14 cellular contexts compared by ENCODE assay signal in genomic region chr13:110305001-110305400, GRCh38. TPM values are rescaled to one million over a fixed set of nuclear protein-coding genes. Genes with fewer than 3 reads are reported as not detected.
DNase-seq lines count a peak whose midpoint lies in the region; ATAC-seq, FAIRE-seq and TF ChIP-seq lines count a peak whose summit lies in the region.
"Had no signal": no experiment of that assay in that cellular context is flagged by ENCODE, and none has a peak within 500 bp of the region (broad histone marks: within the 10 kb centered on the region; RNA-seq: fewer than 3 reads in every experiment).

No MANE protein-coding gene starts in this region.

- WGBS in SK-N-SH (ENCODE audit: low lambda C conversion rate) = 49% methylated on average over 4 of the region's 4 CpGs
- WGBS in esophagus squamous epithelium, 2 donors = 59 to 63% methylated on average over 4 of the region's 4 CpGs

- H3F3A ChIP-seq in SK-N-SH (replicated peaks; ENCODE audit: insufficient read depth) (peaks cover 8% of the 10 kb centered on the region), neural cell (ENCODE audit: insufficient read depth, low read length, poor library complexity, severe bottlenecking) (no peaks in the 10 kb centered on the region)

- no peak for TF ChIP-seq POLR2A in esophagus squamous epithelium (IDR thresholded peaks at IDR 0.05)

- CTCF ChIA-PET in SK-N-SH (lab: Yijun Ruan, JAX) = interaction anchor here (0.8 to 4.1 kb wide), 10 partner anchors 9 to 151 kb away, joined by 3 to 15 read pairs (median 4); no protein-coding TSS in a partner anchor

- peaks cover 45% of the 10 kb centered on the region for H3K4me1 Mint-ChIP-seq in type B pancreatic cell (ENCODE audit: unreplicated experiment)

- ATAC-seq in SK-N-SH treated with all-trans-retinoic acid at 6 μM for 48 hours (no peak), GM19328 (IDR thresholded peaks at IDR 0.05; ENCODE audit: unreplicated experiment) (no peak)

- H3K4me1 ChIP-seq in SK-N-SH (ENCODE audit: control insufficient read depth in 1 of 2, insufficient read depth in 2 of 2, low read depth in 1 of 2, low read length in 1 of 2) (peaks cover 39 to 40% of the 10 kb centered on the region in 2 experiments; a peak in 3 of 4 replicates), esophagus squamous epithelium (peaks cover 5 to 94% (median 14%) of the 10 kb centered on the region in 3 donors)

- intact Hi-C loops in esophagus squamous epithelium (cut with DNase I) = no loop called here

- H3K4me2 ChIP-seq in SK-N-SH (peak overlapping the region; percentile 98), neural cell (ENCODE audit: low read length) (no peak overlapping the region)

- H3K4me3 Mint-ChIP-seq in type B pancreatic cell = peak overlapping the region; percentile 82
- H3K4me3 Mint-ChIP-seq: activated naive CD4-positive, alpha-beta T cell treated with anti-CD3 and anti-CD28 coated beads, Interleukin-2, amount 10 ng/mL, durations not matched to agents 7 days and 5 days had no signal

- peaks cover 0 to 15% of the 10 kb centered on the region in 2 experiments for H3K36me3 ChIP-seq in SK-N-SH (replicated peaks in 1 of 2; ENCODE audit: control insufficient read depth in 1 of 2, insufficient read depth in 2 of 2, low read length in 1 of 2)
- H3K36me3 ChIP-seq in esophagus squamous epithelium = no peaks in the 10 kb centered on the region
- H3K36me3 ChIP-seq in neural cell (ENCODE audit: insufficient read depth, low read length) = no peaks in the 10 kb centered on the region

- TF ChIP-seq CTCF in SK-N-SH (IDR thresholded peaks at IDR 0.05) (no peak), esophagus squamous epithelium (IDR thresholded peaks at IDR 0.05) (no peak), neural cell (IDR thresholded peaks at IDR 0.05; ENCODE audit: poor library complexity, severe bottlenecking) (no peak), type B pancreatic cell (conservative IDR thresholded peaks at IDR 0.05) (no peak)

- H3K27me3 Mint-ChIP-seq in type B pancreatic cell = peaks cover 51% of the 10 kb centered on the region

- H3K27ac ChIP-seq in SK-N-SH (ENCODE audit: low read depth in 2 of 2, low read length in 1 of 2) (peak overlapping the region; percentile 66 to 79; a peak in 3 of 4 replicates), esophagus squamous epithelium (peak overlapping the region in 3 of 4 donors; percentile 77 to 95 (median 90)), neural cell (ENCODE audit: low read length) (no peak overlapping the region)
- H3K27ac ChIP-seq: 22Rv1 had no signal

- no peaks in the 10 kb centered on the region for H3K9me2 ChIP-seq in SK-N-SH
- H3K9me2 ChIP-seq in neural cell (ENCODE audit: insufficient read depth, low read length) = no peaks in the 10 kb centered on the region

- H3K27me3 ChIP-seq in SK-N-SH (ENCODE audit: insufficient read depth) (no peaks in the 10 kb centered on the region), esophagus squamous epithelium (peaks cover 0 to 83% (median 3%) of the 10 kb centered on the region in 4 donors), neural cell (ENCODE audit: insufficient read depth, low read depth, low read length) (peaks cover 10% of the 10 kb centered on the region)

- H2AFZ ChIP-seq in SK-N-SH (ENCODE audit: low read depth) (no peak overlapping the region), neural cell (ENCODE audit: low read depth, low read length) (no peak overlapping the region)

- POLR2A ChIA-PET in SK-N-SH (lab: Yijun Ruan, JAX) = interaction anchor here (0.8 to 2.4 kb wide), 3 partner anchors 59 to 67 kb away, joined by 3 to 10 read pairs (median 3); no protein-coding TSS in a partner anchor

- H4K20me1 ChIP-seq in SK-N-SH (ENCODE audit: insufficient read depth) (peaks cover 14% of the 10 kb centered on the region; the same call in 1 of the 2 replicates), neural cell (ENCODE audit: insufficient read depth) (no peaks in the 10 kb centered on the region)

- H3K4me3 ChIP-seq in SK-N-SH (ENCODE audit: low read depth in 2 of 2, low read length in 1 of 2) = peak overlapping the region; percentile 80 to 95; a peak in 3 of 4 replicates
- peak overlapping the region in 3 of 4 donors; percentile 55 to 77 (median 74) for H3K4me3 ChIP-seq in esophagus squamous epithelium
- peak overlapping the region; percentile 91 for H3K4me3 ChIP-seq in neural cell (ENCODE audit: low read length)

- H3K9ac ChIP-seq in SK-N-SH (peak overlapping the region; percentile 88; the same call in 1 of the 2 replicates), neural cell (ENCODE audit: low read length) (no peak overlapping the region)

- no peaks in the 10 kb centered on the region for H3K9me3 Mint-ChIP-seq in type B pancreatic cell
- H3K9me3 Mint-ChIP-seq: activated naive CD4-positive, alpha-beta T cell treated with anti-CD3 and anti-CD28 coated beads, Interleukin-2, amount 10 ng/mL, durations not matched to agents 7 days and 5 days had no signal

- H3K27ac Mint-ChIP-seq in type B pancreatic cell = no peak overlapping the region
- H3K27ac Mint-ChIP-seq: activated naive CD4-positive, alpha-beta T cell treated with anti-CD3 and anti-CD28 coated beads, Interleukin-2, amount 10 ng/mL, durations not matched to agents 7 days and 5 days had no signal

- TF ChIP-seq RAD21 in SK-N-SH (IDR thresholded peaks at IDR 0.05; ENCODE audit: low read length) (no peak), neural cell (conservative IDR thresholded peaks at IDR 0.05) (no peak)

- FAIRE-seq in urothelium cell line (lab: Jason Lieb, UNC) = no peak

- H3K36me3 Mint-ChIP-seq in type B pancreatic cell = no peaks in the 10 kb centered on the region
- H3K36me3 Mint-ChIP-seq: activated naive CD4-positive, alpha-beta T cell treated with anti-CD3 and anti-CD28 coated beads, Interleukin-2, amount 10 ng/mL, durations not matched to agents 7 days and 5 days had no signal

- H3K9me3 ChIP-seq in SK-N-SH (no peaks in the 10 kb centered on the region), esophagus squamous epithelium (no peaks in the 10 kb centered on the region), neural cell (ENCODE audit: low read length) (no peaks in the 10 kb centered on the region)

- TF ChIP-seq EP300 in SK-N-SH (IDR thresholded peaks at IDR 0.05; ENCODE audit: borderline replicate concordance in 1 of 2, low read depth in 1 of 2, low read length in 1 of 2) (peak in 1 of 2 experiments; percentile 65; a peak in 1 of 4 replicates), neural cell (conservative IDR thresholded peaks at IDR 0.05; ENCODE audit: poor library complexity, severe bottlenecking) (no peak)

- H3K79me2 ChIP-seq in SK-N-SH (ENCODE audit: insufficient read depth) = peaks cover 100% of the 10 kb centered on the region
- H3K79me2 ChIP-seq in neural cell (replicated peaks; ENCODE audit: insufficient read depth, low read length) = no peaks in the 10 kb centered on the region

- DNase-seq in SK-N-SH (peak; percentile 55), esophagus squamous epithelium (lab: John Stamatoyannopoulos, UW) (no peak), type B pancreatic cell (ENCODE audit: extremely low spot score, unreplicated experiment) (no peak), urothelium cell line (ENCODE audit: low spot score) (no peak), anterior cingulate cortex (lab: John Stamatoyannopoulos, UW) (no peak)
- DNase-seq: activated CD4-positive, alpha-beta T cell treated with anti-CD3 and anti-CD28 coated beads for 4 hours; activated naive CD4-positive, alpha-beta T cell treated with anti-CD3 and anti-CD28 coated beads, Interleukin-2, amount 10 ng/mL, durations not matched to agents 7 days and 5 days; DMS79 treated with DMSO at 0.1 percent for 48 hours; NCI-H1092; occipital lobe had no signal

TF ChIP-seq in SK-N-SH, 30 proteins besides CTCF, POLR2A, EP300 and RAD21:
- TF ChIP-seq RCOR1 (IDR thresholded peaks at IDR 0.05; ENCODE audit: low read length) (0 out of 2 replicates have a peak, but pooled peaks have one; percentile 21), RFX5 (IDR thresholded peaks at IDR 0.05; ENCODE audit: low read length) (no peak), CHD2 (IDR thresholded peaks at IDR 0.05; ENCODE audit: low read length, partially characterized antibody) (peak; percentile 20), GATA2 (CRISPR knock-in tag; IDR thresholded peaks at IDR 0.05) (peak; percentile 37; the same call in 1 of the 2 replicates)

TF ChIP-seq in SK-N-SH treated with all-trans-retinoic acid at 6 μM for 48 hours, 23 proteins besides CTCF, POLR2A, EP300 and RAD21 (continues in another document):
- TF ChIP-seq ZFP30 (CRISPR knock-in tag; IDR thresholded peaks at IDR 0.05) (no peak), ESRRG (CRISPR knock-in tag; IDR thresholded peaks at IDR 0.05) (no peak), ARNTL (CRISPR knock-in tag; IDR thresholded peaks at IDR 0.05; ENCODE audit: borderline replicate concordance, low read depth) (no peak), ZFP3 (CRISPR knock-in tag; IDR thresholded peaks at IDR 0.05) (no peak), ZNF565 (CRISPR knock-in tag; conservative IDR thresholded peaks at IDR 0.05; ENCODE audit: low read depth) (no peak)

RNA-seq across cellular contexts. Expression of gene COL4A1, which starts 2.0 kb away (rescaled TPM):
- polyA plus RNA-seq in SK-N-SH (2012; rRNA removed) (28.2 and 30.3 TPM in 2 replicates), neural cell (13.1 and 13.2 TPM in 2 replicates)
- 28.1 and 32.5 TPM in 2 replicates for polyA plus RNA-seq in SK-N-SH (2012; cell fraction: cytosol; rRNA removed)
- polyA plus RNA-seq in SK-N-SH (2012; cell fraction: nucleus; rRNA removed) = 48.2 and 61.1 TPM in 2 replicates
- total RNA-seq in esophagus squamous epithelium (10 to 100 TPM in 3 of 4 donors, 1 to 10 TPM in 1; 8.9 to 97.1 (median 40.2) TPM), type B pancreatic cell (ENCODE audit: low replicate concordance) (20.4 and 83.6 TPM in 2 replicates)
- 13.4 and 16.2 TPM in 2 replicates for polyA minus RNA-seq in neural cell

RNA-seq across cellular contexts. Expression of gene COL4A2, which starts 2.1 kb away (rescaled TPM):
- polyA plus RNA-seq in SK-N-SH (2012; rRNA removed) (61.1 and 137 TPM in 2 replicates), neural cell (30.8 and 38.7 TPM in 2 replicates)
- 42.5 and 60.6 TPM in 2 replicates for polyA plus RNA-seq in SK-N-SH (2012; cell fraction: cytosol; rRNA removed)
- polyA plus RNA-seq in SK-N-SH (2012; cell fraction: nucleus; rRNA removed) = 103 and 166 TPM in 2 replicates
- total RNA-seq in esophagus squamous epithelium (100 to 1,000 TPM in 1 of 4 donors, 10 to 100 TPM in 3; 11.9 to 102 (median 43.5) TPM), type B pancreatic cell (ENCODE audit: low replicate concordance) (38.6 and 145 TPM in 2 replicates)
- 86.7 and 110 TPM in 2 replicates for polyA minus RNA-seq in neural cell
